ENCODE assay signal across 8 cellular contexts in genomic region chr10:110671788-110672579, GRCh38. TPM values are rescaled to one million over a fixed set of nuclear protein-coding genes. Genes with fewer than 3 reads are reported as not detected.
DNase-seq lines count a peak whose midpoint lies in the region; ATAC-seq and TF ChIP-seq lines count a peak whose summit lies in the region.

No MANE protein-coding gene starts in this region.

- intact Hi-C loops in OCI-LY7 (cut with micrococcal nuclease; ENCODE audit: unreplicated experiment) = loop anchor here (1.0 to 5.0 kb wide), 4 partner anchors 22 to 365 kb away; no protein-coding TSS in a partner anchor
- intact Hi-C loops in activated T-helper 1 cell treated with anti-CD3 and anti-CD28 coated beads, Interleukin-12 subunit alpha, Interleukin-12 subunit beta, Interleukin-2, Interleukin-4 antibody, amounts not matched to agents 30 ng/mL and 10 ng/mL and 1 ng/mL, durations not matched to agents 14 hours and 24 hours and 36 hours (cut with micrococcal nuclease) = loop anchor here (1.0 to 5.0 kb wide), 3 partner anchors 30 to 365 kb away; no protein-coding TSS in a partner anchor

- H3K4me1 ChIP-seq in BE2C (no peaks in the 10 kb centered on the region; the same call in 1 of the 2 replicates), OCI-LY7 (ENCODE audit: insufficient read depth, low read length, poor library complexity, severe bottlenecking) (peaks cover 19% of the 10 kb centered on the region)

- H3K27me3 ChIP-seq in BE2C = no peaks in the 10 kb centered on the region

- H3K4me1 Mint-ChIP-seq in activated T-helper 1 cell treated with anti-CD3 and anti-CD28 coated beads, Interleukin-12 subunit alpha, Interleukin-12 subunit beta, Interleukin-2, Interleukin-4 antibody, amounts not matched to agents 30 ng/mL and 10 ng/mL and 1 ng/mL, durations not matched to agents 14 hours and 24 hours and 36 hours (ENCODE audit: low read depth) = peaks cover 5% of the 10 kb centered on the region
- peaks cover 39% of the 10 kb centered on the region for H3K4me1 Mint-ChIP-seq in nephron

- no peaks in the 10 kb centered on the region for H3K79me2 ChIP-seq in OCI-LY7 (ENCODE audit: insufficient read depth, low read depth, low read length)

- no TSS peak for BruUV-seq in OCI-LY7 (replicated peaks; lab: Mats Ljungman, UMichigan)

- no peaks in the 10 kb centered on the region for H3K9me3 ChIP-seq in BE2C
- H3K9me3 ChIP-seq in OCI-LY7 (ENCODE audit: low read length) = no peaks in the 10 kb centered on the region

- H3K4me3 Mint-ChIP-seq in activated T-helper 1 cell treated with anti-CD3 and anti-CD28 coated beads, Interleukin-12 subunit alpha, Interleukin-12 subunit beta, Interleukin-2, Interleukin-4 antibody, amounts not matched to agents 30 ng/mL and 10 ng/mL and 1 ng/mL, durations not matched to agents 14 hours and 24 hours and 36 hours = peak overlapping the region; percentile 81
- H3K4me3 Mint-ChIP-seq in nephron = peak overlapping the region; percentile 85 to 87 (median 85)

- peaks cover 54% of the 10 kb centered on the region for H3K27me3 Mint-ChIP-seq in activated T-helper 1 cell treated with anti-CD3 and anti-CD28 coated beads, Interleukin-12 subunit alpha, Interleukin-12 subunit beta, Interleukin-2, Interleukin-4 antibody, amounts not matched to agents 30 ng/mL and 10 ng/mL and 1 ng/mL, durations not matched to agents 14 hours and 24 hours and 36 hours (ENCODE audit: insufficient read depth)
- peaks cover 64% of the 10 kb centered on the region for H3K27me3 Mint-ChIP-seq in nephron (ENCODE audit: low read depth)

- peak overlapping the region; percentile 62 for H3K4me3 ChIP-seq in BE2C (ENCODE audit: low read depth, low read length)
- H3K4me3 ChIP-seq in OCI-LY7 (ENCODE audit: low read depth, low read length, poor library complexity, severe bottlenecking) = peak overlapping the region; percentile 71
- H3K4me3 ChIP-seq in fibroblast of pulmonary artery (replicated peaks; ENCODE audit: low read depth, low read length) = peak overlapping the region; percentile 66

- H2AFZ ChIP-seq in OCI-LY7 (ENCODE audit: low read length) = peak overlapping the region; percentile 87

- H3K36me3 ChIP-seq in BE2C = no peaks in the 10 kb centered on the region
- H3K36me3 ChIP-seq in OCI-LY7 (ENCODE audit: insufficient read depth, low read length) = no peaks in the 10 kb centered on the region

- no peaks in the 10 kb centered on the region for H3K9me2 ChIP-seq in OCI-LY7 (ENCODE audit: insufficient read depth, low read length)

- peak; percentile 88 for DNase-seq in BE2C
- peak; percentile 90 for DNase-seq in OCI-LY7 (ENCODE audit: low spot score)
- DNase-seq in activated T-helper 1 cell treated with anti-CD3 and anti-CD28 coated beads, Interleukin-12 subunit alpha, Interleukin-12 subunit beta, Interleukin-2, Interleukin-4 antibody, amounts not matched to agents 30 ng/mL and 10 ng/mL and 1 ng/mL, durations not matched to agents 14 hours and 24 hours and 36 hours (ENCODE audit: low spot score) = peak; percentile 44
- DNase-seq in fibroblast of pulmonary artery (ENCODE audit: low read depth) = peak; percentile 64
- peak; percentile 65 for DNase-seq in stimulated activated naive CD4-positive, alpha-beta T cell treated with Interleukin-2 at 50 U/mL for 16 hours (lab: John Stamatoyannopoulos, UW)

- CTCF ChIA-PET in OCI-LY7 (lab: Charles Lee; ENCODE audit: unreplicated experiment) = interaction anchor here (0.5 to 2.5 kb wide), 5 partner anchors 8 to 69 kb away, joined by 3 to 10 read pairs (median 4); no protein-coding TSS in a partner anchor

- POLR2A ChIA-PET in OCI-LY7 (lab: Charles Lee) = interaction anchor here (0.5 to 2.5 kb wide), 19 partner anchors 9 to 331 kb away, joined by 3 to 16 read pairs (median 4); no protein-coding TSS in a partner anchor

- peak overlapping the region; percentile 69 for H3K4me2 ChIP-seq in OCI-LY7 (ENCODE audit: low read length)

- TF ChIP-seq CTCF in BE2C (IDR thresholded peaks at IDR 0.05; ENCODE audit: low read depth, low read length) (peak; percentile 94), OCI-LY7 (conservative IDR thresholded peaks at IDR 0.05; ENCODE audit: low read length) (peak; percentile 98), fibroblast of pulmonary artery (IDR thresholded peaks at IDR 0.05; ENCODE audit: low read length, missing control alignments) (peak; percentile 96), nephron (IDR thresholded peaks at IDR 0.05; ENCODE audit: unreplicated experiment in 3 of 3) (peak; percentile 78 to 93 (median 92))

- peaks cover 2% of the 10 kb centered on the region for H3K36me3 Mint-ChIP-seq in activated T-helper 1 cell treated with anti-CD3 and anti-CD28 coated beads, Interleukin-12 subunit alpha, Interleukin-12 subunit beta, Interleukin-2, Interleukin-4 antibody, amounts not matched to agents 30 ng/mL and 10 ng/mL and 1 ng/mL, durations not matched to agents 14 hours and 24 hours and 36 hours (ENCODE audit: low read depth)
- H3K36me3 Mint-ChIP-seq in nephron (ENCODE audit: low read depth) = no peaks in the 10 kb centered on the region

- no peaks in the 10 kb centered on the region for H4K20me1 ChIP-seq in OCI-LY7 (ENCODE audit: insufficient read depth, low read length)

- H3K9me3 Mint-ChIP-seq in activated T-helper 1 cell treated with anti-CD3 and anti-CD28 coated beads, Interleukin-12 subunit alpha, Interleukin-12 subunit beta, Interleukin-2, Interleukin-4 antibody, amounts not matched to agents 30 ng/mL and 10 ng/mL and 1 ng/mL, durations not matched to agents 14 hours and 24 hours and 36 hours = no peaks in the 10 kb centered on the region
- no peaks in the 10 kb centered on the region for H3K9me3 Mint-ChIP-seq in nephron

- H3K27ac ChIP-seq in OCI-LY7 (ENCODE audit: low read depth, low read length, poor library complexity, severe bottlenecking) = peak overlapping the region; percentile 73

- H3K27ac Mint-ChIP-seq in activated T-helper 1 cell treated with anti-CD3 and anti-CD28 coated beads, Interleukin-12 subunit alpha, Interleukin-12 subunit beta, Interleukin-2, Interleukin-4 antibody, amounts not matched to agents 30 ng/mL and 10 ng/mL and 1 ng/mL, durations not matched to agents 14 hours and 24 hours and 36 hours = peak overlapping the region; percentile 36
- H3K27ac Mint-ChIP-seq in nephron = no peak overlapping the region

- ATAC-seq in GM18909 (IDR thresholded peaks at IDR 0.05; ENCODE audit: poor library complexity, unreplicated experiment) = peak; percentile 99
- ATAC-seq in HG03108 (IDR thresholded peaks at IDR 0.05; ENCODE audit: unreplicated experiment) = peak; percentile 99

RNA-seq across cellular contexts. Expression of gene RBM20, which starts 27.8 kb away (rescaled TPM):
- 31.0 TPM for polyA plus RNA-seq in BE2C (2012; ENCODE audit: insufficient read depth, insufficient read length, low read depth)
- total RNA-seq in OCI-LY7 (2014; rRNA removed; shearing (Covaris generic)) = 0.35 and 0.82 TPM in 2 replicates
- total RNA-seq in OCI-LY7 (2022) = 1.0 and 1.4 TPM in 2 replicates
- total RNA-seq in activated T-helper 1 cell treated with anti-CD3 and anti-CD28 coated beads, Interleukin-12 subunit alpha, Interleukin-12 subunit beta, Interleukin-2, Interleukin-4 antibody, amounts not matched to agents 30 ng/mL and 10 ng/mL and 1 ng/mL, durations not matched to agents 14 hours and 24 hours and 36 hours = not detected in 2 replicates

Comparison
In these comparisons a context has a peak if more than half of its experiments do, and no peak if none do; other contexts are left out.
1. Peak in every context shown above with its lines: DNase-seq, ATAC-seq, H3K4me3 ChIP-seq and H3K27ac ChIP-seq.